In the genomic region with DNA sequence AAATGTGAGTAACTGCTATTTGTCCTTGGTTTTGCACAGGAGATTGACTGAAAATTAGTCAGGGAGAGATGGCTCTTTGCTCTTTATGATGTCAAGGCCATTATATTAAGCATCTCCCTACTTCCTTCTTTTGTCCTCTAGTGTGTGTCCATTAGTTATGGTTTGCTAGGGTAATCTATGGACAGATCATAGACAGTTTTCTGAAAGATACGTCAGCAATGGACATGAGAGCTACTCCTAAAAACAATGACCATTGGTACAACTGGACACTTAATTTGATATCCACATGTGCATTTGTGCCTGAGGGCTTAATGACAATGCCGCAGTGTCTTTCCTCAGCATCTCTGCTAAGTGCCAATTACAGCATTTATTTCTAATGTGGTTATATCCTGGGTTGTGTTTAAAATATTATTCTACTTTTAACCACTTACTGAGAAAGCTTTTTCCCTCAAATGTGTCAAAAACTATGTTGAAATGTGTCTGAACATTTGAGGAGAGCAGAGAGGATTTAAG, we compare ENCODE assay signal across 1 cellular context.
TF ChIP-seq lines count a peak whose summit lies in the region.

No MANE protein-coding gene starts in this region.

TF ChIP-seq in HepG2, 621 proteins besides CTCF, POLR2A, EP300 and RAD21 (continued from another document):
- no peak for TF ChIP-seq ZNF446 (CRISPR knock-in tag; IDR thresholded peaks at IDR 0.05)
- TF ChIP-seq ZNF788 (CRISPR knock-in tag; IDR thresholded peaks at IDR 0.05; ENCODE audit: borderline replicate concordance), result no peak
- TF ChIP-seq, protein P1, sequence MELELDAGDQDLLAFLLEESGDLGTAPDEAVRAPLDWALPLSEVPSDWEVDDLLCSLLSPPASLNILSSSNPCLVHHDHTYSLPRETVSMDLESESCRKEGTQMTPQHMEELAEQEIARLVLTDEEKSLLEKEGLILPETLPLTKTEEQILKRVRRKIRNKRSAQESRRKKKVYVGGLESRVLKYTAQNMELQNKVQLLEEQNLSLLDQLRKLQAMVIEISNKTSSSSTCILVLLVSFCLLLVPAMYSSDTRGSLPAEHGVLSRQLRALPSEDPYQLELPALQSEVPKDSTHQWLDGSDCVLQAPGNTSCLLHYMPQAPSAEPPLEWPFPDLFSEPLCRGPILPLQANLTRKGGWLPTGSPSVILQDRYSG (CRISPR knock-in tag; IDR thresholded peaks at IDR 0.05), result no peak
- TF ChIP-seq, protein P2, sequence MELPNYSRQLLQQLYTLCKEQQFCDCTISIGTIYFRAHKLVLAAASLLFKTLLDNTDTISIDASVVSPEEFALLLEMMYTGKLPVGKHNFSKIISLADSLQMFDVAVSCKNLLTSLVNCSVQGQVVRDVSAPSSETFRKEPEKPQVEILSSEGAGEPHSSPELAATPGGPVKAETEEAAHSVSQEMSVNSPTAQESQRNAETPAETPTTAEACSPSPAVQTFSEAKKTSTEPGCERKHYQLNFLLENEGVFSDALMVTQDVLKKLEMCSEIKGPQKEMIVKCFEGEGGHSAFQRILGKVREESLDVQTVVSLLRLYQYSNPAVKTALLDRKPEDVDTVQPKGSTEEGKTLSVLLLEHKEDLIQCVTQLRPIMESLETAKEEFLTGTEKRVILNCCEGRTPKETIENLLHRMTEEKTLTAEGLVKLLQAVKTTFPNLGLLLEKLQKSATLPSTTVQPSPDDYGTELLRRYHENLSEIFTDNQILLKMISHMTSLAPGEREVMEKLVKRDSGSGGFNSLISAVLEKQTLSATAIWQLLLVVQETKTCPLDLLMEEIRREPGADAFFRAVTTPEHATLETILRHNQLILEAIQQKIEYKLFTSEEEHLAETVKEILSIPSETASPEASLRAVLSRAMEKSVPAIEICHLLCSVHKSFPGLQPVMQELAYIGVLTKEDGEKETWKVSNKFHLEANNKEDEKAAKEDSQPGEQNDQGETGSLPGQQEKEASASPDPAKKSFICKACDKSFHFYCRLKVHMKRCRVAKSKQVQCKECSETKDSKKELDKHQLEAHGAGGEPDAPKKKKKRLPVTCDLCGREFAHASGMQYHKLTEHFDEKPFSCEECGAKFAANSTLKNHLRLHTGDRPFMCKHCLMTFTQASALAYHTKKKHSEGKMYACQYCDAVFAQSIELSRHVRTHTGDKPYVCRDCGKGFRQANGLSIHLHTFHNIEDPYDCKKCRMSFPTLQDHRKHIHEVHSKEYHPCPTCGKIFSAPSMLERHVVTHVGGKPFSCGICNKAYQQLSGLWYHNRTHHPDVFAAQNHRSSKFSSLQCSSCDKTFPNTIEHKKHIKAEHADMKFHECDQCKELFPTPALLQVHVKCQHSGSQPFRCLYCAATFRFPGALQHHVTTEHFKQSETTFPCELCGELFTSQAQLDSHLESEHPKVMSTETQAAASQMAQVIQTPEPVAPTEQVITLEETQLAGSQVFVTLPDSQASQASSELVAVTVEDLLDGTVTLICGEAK (IDR thresholded peaks at IDR 0.05), result no peak
- TF ChIP-seq, protein P2 (CRISPR knock-in tag; IDR thresholded peaks at IDR 0.05), result no peak
TF ChIP-seq in HepG2: peak in this region for 0.
